ENCODE assay signal across 34 cellular contexts in genomic region chr10:22026287-22026686, GRCh38.
"Had no signal": no experiment of that assay in that cellular context is flagged by ENCODE, and none has a peak within 500 bp of the region (broad histone marks: within the 10 kb centered on the region; RNA-seq: fewer than 3 reads in every experiment).

No MANE protein-coding gene starts in this region.

- H3K27me3 ChIP-seq: MG63 had no signal

- H3K36me3 ChIP-seq: MG63 had no signal

- DNase-seq: Karpas-422, Kasumi-1, MG63, MM.1S, MV-4-11, NCI-H1048, NCI-H1092, NCI-H1092 treated with DMSO at 0.1 percent for 48 hours, NCI-H1105, NCI-H1105 treated with DMSO at 0.1 percent for 48 hours, NCI-H1417, NCI-H1417 treated with DMSO at 0.1 percent for 48 hours, NCI-H1436, NCI-H1436 treated with DMSO at 0.1 percent for 48 hours, NCI-H146, NCI-H1694, NCI-H1694 treated with DMSO at 0.1 percent for 48 hours, NCI-H187, NCI-H187 treated with DMSO at 0.1 percent for 48 hours, NCI-H1930, NCI-H2029, NCI-H2029 treated with DMSO at 0.1 percent for 48 hours, NCI-H2081, NCI-H2081 treated with DMSO at 0.1 percent for 48 hours, NCI-H2107, NCI-H2171, NCI-H2171 treated with DMSO at 0.1 percent for 48 hours, NCI-H2227 treated with DMSO at 0.1 percent for 48 hours, NCI-H226, NCI-H345, NCI-H446, NCI-H446 treated with DMSO at 0.1 percent for 48 hours, NCI-H510A had no signal

- H3K27ac ChIP-seq: KMS-11 had no signal

- H3K4me3 ChIP-seq: MG63 had no signal

- H3K4me2 ChIP-seq: KMS-11 had no signal

- H3K9ac ChIP-seq: KMS-11 had no signal
